1 cellular context compared by ENCODE assay signal in genomic region chr6:110528930-110529325, GRCh38.
A peak's percentile ranks its signal among the peaks of the same experiment; 100 is the strongest.
TF ChIP-seq lines count a peak whose summit lies in the region.

No MANE protein-coding gene starts in this region.

TF ChIP-seq in HepG2, 621 proteins besides CTCF, POLR2A, EP300 and RAD21:
- TF ChIP-seq MAFK (conservative IDR thresholded peaks at IDR 0.05 in 1 of 2, IDR thresholded peaks at IDR 0.05 in 1 of 2; ENCODE audit: low read length in 2 of 2) (no peak), RFX5 (IDR thresholded peaks at IDR 0.05; ENCODE audit: low read depth, low read length) (no peak), ZNF773 (CRISPR knock-in tag; IDR thresholded peaks at IDR 0.05; ENCODE audit: borderline replicate concordance) (no peak), ZBTB46 (CRISPR knock-in tag; IDR thresholded peaks at IDR 0.05; ENCODE audit: borderline replicate concordance) (no peak), ZNF230 (CRISPR knock-in tag; IDR thresholded peaks at IDR 0.05) (0 out of 2 replicates have a peak, but pooled peaks have one; percentile 41), ZBTB37 (CRISPR knock-in tag; IDR thresholded peaks at IDR 0.05) (no peak), ZNF274 (CRISPR knock-in tag; IDR thresholded peaks at IDR 0.05) (no peak), NAIF1 (CRISPR knock-in tag; IDR thresholded peaks at IDR 0.05; ENCODE audit: borderline replicate concordance) (0 out of 2 replicates have a peak, but pooled peaks have one; percentile 22), CENPBD1 (CRISPR knock-in tag; IDR thresholded peaks at IDR 0.05; ENCODE audit: borderline replicate concordance, low read depth) (no peak), MLLT10 (CRISPR knock-in tag; IDR thresholded peaks at IDR 0.05) (no peak), ZNF431 (CRISPR knock-in tag; IDR thresholded peaks at IDR 0.05; ENCODE audit: borderline replicate concordance, low read depth) (no peak), TCF7 (IDR thresholded peaks at IDR 0.05; ENCODE audit: low read depth) (no peak), LCORL (IDR thresholded peaks at IDR 0.05) (no peak), LCORL (CRISPR knock-in tag; IDR thresholded peaks at IDR 0.05) (no peak), SAP130 (CRISPR knock-in tag; IDR thresholded peaks at IDR 0.05; ENCODE audit: low read depth) (no peak), RERE (CRISPR knock-in tag; IDR thresholded peaks at IDR 0.05; ENCODE audit: low read depth) (no peak), ZBTB38 (CRISPR knock-in tag; IDR thresholded peaks at IDR 0.05) (peak; percentile 32; the same call in 1 of the 2 replicates)
